ENCODE assay signal across 4 cellular contexts in genomic region chr19:40901975-40902750, GRCh38. TPM values are rescaled to one million over a fixed set of nuclear protein-coding genes. Genes with fewer than 3 reads are reported as not detected.
"Had no signal": no experiment of that assay in that cellular context is flagged by ENCODE, and none has a peak within 500 bp of the region (broad histone marks: within the 10 kb centered on the region; RNA-seq: fewer than 3 reads in every experiment).

No MANE protein-coding gene starts in this region.

RNA-seq across cellular contexts. Expression of gene CYP2A7, which starts 20.1 kb away (rescaled TPM):
- total RNA-seq: LHCN-M2, M059J, MCF 10A, NCI-H460 had no signal

RNA-seq across cellular contexts. Expression of gene CYP2A6, which starts 51.9 kb away (rescaled TPM):
- total RNA-seq: LHCN-M2, M059J, MCF 10A, NCI-H460 had no signal
